In the genomic region with DNA sequence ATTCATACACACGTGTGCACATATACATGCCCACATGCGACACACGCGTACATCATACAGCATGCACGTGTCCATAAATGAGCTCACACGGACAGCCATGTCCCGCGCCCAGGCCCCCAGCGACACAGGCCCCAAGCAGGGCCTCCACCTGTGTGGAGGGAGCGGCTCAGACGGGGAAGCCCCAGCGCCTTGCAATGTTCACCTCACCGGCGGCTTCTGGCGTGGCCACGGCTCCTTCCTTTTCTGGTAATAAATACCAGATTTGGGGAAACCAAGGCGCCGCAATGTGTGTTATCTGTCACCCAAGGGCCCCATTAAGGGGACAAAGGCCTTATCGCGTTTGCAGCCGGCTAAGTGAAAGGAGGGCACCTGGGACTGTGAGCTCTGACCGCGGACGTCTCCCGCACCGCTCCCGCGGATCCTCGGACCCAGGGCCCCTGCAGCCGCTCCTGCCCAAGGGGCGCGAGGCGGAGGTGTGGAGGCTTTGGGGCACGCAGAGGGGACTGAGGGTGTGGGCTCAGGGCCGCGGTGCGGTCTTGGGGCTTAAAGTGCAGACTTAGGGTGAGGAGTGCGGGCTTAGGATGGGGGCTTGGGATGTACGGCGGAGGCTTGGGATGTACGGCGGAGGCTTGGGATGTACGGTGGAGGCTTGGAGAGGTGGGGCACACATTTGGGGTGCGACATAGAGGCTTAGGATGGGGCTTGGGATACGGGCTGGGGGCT, we compare ENCODE assay signal across 8 cellular contexts. TPM values are rescaled to one million over a fixed set of nuclear protein-coding genes. Genes with fewer than 3 reads are reported as not detected.
DNase-seq lines count a peak whose midpoint lies in the region; ATAC-seq and TF ChIP-seq lines count a peak whose summit lies in the region.
"Not testable (repeated sequence)": the region's sequence is repeated elsewhere in the genome, so short reads cannot be mapped to it uniquely, and the experiment has no call there.

No MANE protein-coding gene starts in this region.

- peak overlapping the region; percentile 61 for H3K27ac ChIP-seq in GM23248
- H3K27ac ChIP-seq in SK-N-SH (ENCODE audit: low read depth in 2 of 2, low read length in 1 of 2), result not testable (repeated sequence)
- H3K27ac ChIP-seq in mammary epithelial cell (ENCODE audit: insufficient read depth, low read depth, low read length), result peak overlapping the region; percentile 26
- H3K27ac ChIP-seq in heart right ventricle, result peak overlapping the region in 8 of 10 donors; percentile 6 to 63 (median 41)
- peak overlapping the region in 1 of 2 donors; percentile 54 for H3K27ac ChIP-seq in uterus

- H3K36me3 Mint-ChIP-seq in natural killer cell, result not testable (repeated sequence)

- TF ChIP-seq RAD21 in SK-N-SH (IDR thresholded peaks at IDR 0.05; ENCODE audit: low read length), result not testable (repeated sequence)

- dilution Hi-C loops in mammary epithelial cell (cut with HindIII; ENCODE audit: low sequenced_read_pairs), result not testable (repeated sequence)

- ATAC-seq in heart right ventricle, natural killer cell: not testable (repeated sequence)

- H3K27me3 ChIP-seq in GM23248 (replicated peaks; ENCODE audit: insufficient read depth); SK-N-SH (ENCODE audit: insufficient read depth); mammary epithelial cell (ENCODE audit: insufficient read depth, low read length); heart right ventricle; uterus: not testable (repeated sequence)

- TF ChIP-seq POLR2A in uterus (IDR thresholded peaks at IDR 0.05), result not testable (repeated sequence)

- H3K4me2 ChIP-seq in GM23248 (ENCODE audit: unreplicated experiment) (peak overlapping the region; percentile 80), SK-N-SH (peak overlapping the region; percentile 82), mammary epithelial cell (ENCODE audit: insufficient read depth, low read depth, low read length) (peak overlapping the region; percentile 97)

- POLR2A ChIA-PET in SK-N-SH (lab: Yijun Ruan, JAX), result interaction anchor here (0.6 to 1.1 kb wide), 4 partner anchors 16 to 49 kb away, joined by 3 read pairs; no protein-coding TSS in a partner anchor

- in situ Hi-C loops in GM23248 (cut with MboI); mammary epithelial cell (cut with MboI; ENCODE audit: low sequenced_read_pairs in 2 of 2): not testable (repeated sequence)

- TF ChIP-seq CTCF in SK-N-SH (IDR thresholded peaks at IDR 0.05); mammary epithelial cell (conservative IDR thresholded peaks at IDR 0.05 in 1 of 2, IDR thresholded peaks at IDR 0.05 in 1 of 2; ENCODE audit: extremely low read depth in 1 of 2, insufficient read depth in 1 of 2, low read depth in 1 of 2, low read length in 2 of 2); heart right ventricle (IDR thresholded peaks at IDR 0.05); natural killer cell (IDR thresholded peaks at IDR 0.05); uterus (IDR thresholded peaks at IDR 0.05): not testable (repeated sequence)

- CTCF ChIA-PET in SK-N-SH (lab: Yijun Ruan, JAX), result interaction anchor here (0.7 to 2.4 kb wide), 7 partner anchors 18 to 98 kb away, joined by 3 to 10 read pairs (median 5); no protein-coding TSS in a partner anchor
- CTCF ChIA-PET in mammary epithelial cell (lab: Charles Lee; ENCODE audit: low non-redundant PET), result not testable (repeated sequence)

- DNase-seq in GM23248 (peak; percentile 63), activated T-cell treated with anti-CD3 and anti-CD28 coated beads for 1 hour (ENCODE audit: low read depth) (peak; percentile 47), mammary epithelial cell (peak; percentile 50)
- DNase-seq in SK-N-SH, heart right ventricle, natural killer cell, uterus: not testable (repeated sequence)
- DNase-seq in stimulated activated CD4-positive, alpha-beta T cell treated with anti-CD3 and anti-CD28 coated beads, Interleukin-2, amount 100 ng/mL, for 4 hours (ENCODE audit: low read depth), result peak; percentile 33

- H3K4me1 Mint-ChIP-seq in natural killer cell, result peaks cover 49 to 73% of the 10 kb centered on the region in 2 donors

- peak overlapping the region; percentile 78 for H3K4me3 Mint-ChIP-seq in natural killer cell

- peak overlapping the region; percentile 59 to 82 for H3K27ac Mint-ChIP-seq in natural killer cell

- H3K4me3 ChIP-seq in GM23248 (peak overlapping the region; percentile 82), SK-N-SH (ENCODE audit: low read depth in 2 of 2, low read length in 1 of 2) (peak overlapping the region; percentile 59 to 64), mammary epithelial cell (replicated peaks in 1 of 3; ENCODE audit: insufficient read depth in 1 of 3, low read depth in 2 of 3, low read length in 3 of 3) (peak overlapping the region; percentile 36 to 55 (median 48)), heart right ventricle (peak overlapping the region; percentile 28 to 65 (median 56)), uterus (peak overlapping the region; percentile 32 to 45)

- not testable (repeated sequence) for TF ChIP-seq EP300 in SK-N-SH (IDR thresholded peaks at IDR 0.05; ENCODE audit: borderline replicate concordance in 1 of 2, low read depth in 1 of 2, low read length in 1 of 2)

- intact Hi-C loops in mammary epithelial cell (cut with micrococcal nuclease), result loop anchor here (2.0 kb wide), 1 partner anchor 74 kb away; no protein-coding TSS in a partner anchor
- intact Hi-C loops in heart right ventricle (cut with DNase I), result loop anchor here in 1 of 10 donors (5.0 kb wide), 1 partner anchor 34 kb away; no protein-coding TSS in a partner anchor
- intact Hi-C loops in natural killer cell (cut with micrococcal nuclease), result loop anchor here (10.0 kb wide), 3 partner anchors 96 to 364 kb away; a partner anchor contains a TSS
- intact Hi-C loops in uterus (cut with DNase I; ENCODE audit: low total_unique reads), result not testable (repeated sequence)

- H3K9me3 ChIP-seq in GM23248 (ENCODE audit: low read depth); SK-N-SH; mammary epithelial cell (replicated peaks; ENCODE audit: insufficient read depth, low read length); heart right ventricle; uterus: not testable (repeated sequence)

- not testable (repeated sequence) for H3K9me2 ChIP-seq in GM23248 (ENCODE audit: insufficient read depth); SK-N-SH

- H3K79me2 ChIP-seq in GM23248 (ENCODE audit: insufficient read depth) (peaks cover 60% of the 10 kb centered on the region), SK-N-SH (ENCODE audit: insufficient read depth) (peaks cover 59% of the 10 kb centered on the region), mammary epithelial cell (ENCODE audit: insufficient read depth, low read length) (peaks cover 59% of the 10 kb centered on the region)

- H3K9ac ChIP-seq in GM23248 (peak overlapping the region; percentile 83), SK-N-SH (peak overlapping the region; percentile 48; the same call in 1 of the 2 replicates)
- not testable (repeated sequence) for H3K9ac ChIP-seq in mammary epithelial cell (ENCODE audit: insufficient read depth, low read length)

- not testable (repeated sequence) for H3K36me3 ChIP-seq in GM23248 (ENCODE audit: low read depth); SK-N-SH (replicated peaks in 1 of 2; ENCODE audit: control insufficient read depth in 1 of 2, insufficient read depth in 2 of 2, low read length in 1 of 2); mammary epithelial cell (ENCODE audit: insufficient read depth, low read length); heart right ventricle; uterus

- not testable (repeated sequence) for H2AFZ ChIP-seq in GM23248; SK-N-SH (ENCODE audit: low read depth); mammary epithelial cell (ENCODE audit: low read depth, low read length)

- H3K27me3 Mint-ChIP-seq in natural killer cell (ENCODE audit: low read depth in 2 of 2), result not testable (repeated sequence)

- not testable (repeated sequence) for BruUV-seq in mammary epithelial cell (replicated peaks; lab: Mats Ljungman, UMichigan)

- WGBS in GM23248 (ENCODE audit: low coverage in 1 of 2, low lambda C conversion rate in 2 of 2, missing lambda C conversion rate in 2 of 2), 2 experiments, result 6 to 10% methylated on average over 39 to 45 of the region's 45 CpGs
- 30% methylated on average over 26 of the region's 45 CpGs for WGBS in SK-N-SH (ENCODE audit: low lambda C conversion rate)
- 50% methylated on average over 32 of the region's 45 CpGs for WGBS in mammary epithelial cell (ENCODE audit: low coverage, missing lambda C conversion rate)
- 24 to 25% methylated on average over 41 to 45 of the region's 45 CpGs for WGBS in heart right ventricle, 2 donors

- H3F3A ChIP-seq in GM23248 (ENCODE audit: insufficient read depth), result peaks cover 14% of the 10 kb centered on the region; the same call in 1 of the 2 replicates
- H3F3A ChIP-seq in SK-N-SH (replicated peaks; ENCODE audit: insufficient read depth), result not testable (repeated sequence)

- peaks cover 45% of the 10 kb centered on the region for H3K4me1 ChIP-seq in GM23248 (ENCODE audit: insufficient read depth)
- peaks cover 17 to 47% of the 10 kb centered on the region in 2 experiments for H3K4me1 ChIP-seq in SK-N-SH (ENCODE audit: control insufficient read depth in 1 of 2, insufficient read depth in 2 of 2, low read depth in 1 of 2, low read length in 1 of 2)
- H3K4me1 ChIP-seq in mammary epithelial cell (ENCODE audit: insufficient read depth, low read length), result peaks cover 39% of the 10 kb centered on the region
- H3K4me1 ChIP-seq in heart right ventricle, result peaks cover 20 to 67% (median 65%) of the 10 kb centered on the region in 9 donors
- peaks cover 0 to 12% of the 10 kb centered on the region in 2 donors for H3K4me1 ChIP-seq in uterus

- not testable (repeated sequence) for H4K20me1 ChIP-seq in GM23248 (ENCODE audit: insufficient read depth); mammary epithelial cell (ENCODE audit: insufficient read depth, low read length)
- H4K20me1 ChIP-seq in SK-N-SH (ENCODE audit: insufficient read depth), result peaks cover 60% of the 10 kb centered on the region

- H3K9me3 Mint-ChIP-seq in natural killer cell, result not testable (repeated sequence)

RNA-seq across cellular contexts. Expression of a gene that starts 1.9 kb away (rescaled TPM):
- total RNA-seq in GM23248 (2014; rRNA removed; shearing (Covaris generic)), result 5.4 and 6.3 TPM in 2 replicates
- polyA plus RNA-seq in GM23248 (2016; fragmentation: Nextera tagmentation; extraction: Ambion mirVana) (2.7 and 3.1 TPM in 2 replicates), SK-N-SH (2012; rRNA removed) (5.6 and 5.7 TPM in 2 replicates), mammary epithelial cell (4.7 TPM), heart right ventricle (1 to 10 TPM; 4.5 to 8.9 TPM)
- 5.4 and 5.9 TPM in 2 replicates for polyA plus RNA-seq in SK-N-SH (2012; cell fraction: cytosol; rRNA removed)
- polyA plus RNA-seq in SK-N-SH (2012; cell fraction: nucleus; rRNA removed), result 22.8 and 27.5 TPM in 2 replicates
- total RNA-seq in mammary epithelial cell (10 to 100 TPM in 1 of 2 donors, 1 to 10 TPM in 1; 7.0 to 15.8 TPM), heart right ventricle (10 to 100 TPM; 10.6 to 19.3 (median 16.1) TPM), natural killer cell (10 to 100 TPM; 12.2 to 20.9 (median 19.2) TPM), uterus (10 to 100 TPM in 3 of 4 donors, 1 to 10 TPM in 1; 9.2 to 33.0 (median 20.6) TPM)
- 8.1 TPM for polyA minus RNA-seq in mammary epithelial cell
